In genomic region chr10:60139798-60140566, GRCh38 we compare ENCODE assay signal across 8 cellular contexts.
A peak's percentile ranks its signal among the peaks of the same experiment; 100 is the strongest.
DNase-seq lines count a peak whose midpoint lies in the region; ATAC-seq and TF ChIP-seq lines count a peak whose summit lies in the region.

No MANE protein-coding gene starts in this region.

- no peaks in the 10 kb centered on the region for H3K27me3 Mint-ChIP-seq in activated CD8-positive, alpha-beta T cell treated with anti-CD3 and anti-CD28 coated beads, Interleukin-2, amount 10 ng/mL, durations not matched to agents 7 days and 5 days (ENCODE audit: low read depth)

- peak overlapping the region; percentile 90 for H2BK120ac ChIP-seq in trophoblast cell (ENCODE audit: insufficient read depth, low read length, poor library complexity)

- TF ChIP-seq CTCF in MM.1S (IDR thresholded peaks at IDR 0.05; ENCODE audit: low read length) = no peak

- peaks cover 22% of the 10 kb centered on the region for H3K4me1 ChIP-seq in MM.1S (ENCODE audit: low read length)
- H3K4me1 ChIP-seq in trophoblast cell (ENCODE audit: control insufficient read depth in 1 of 2, insufficient read depth in 2 of 2, low read length in 2 of 2) = peaks cover 9 to 13% of the 10 kb centered on the region in 2 experiments

- H3K9me3 ChIP-seq in MM.1S (replicated peaks; ENCODE audit: insufficient read depth, low read length) (no peaks in the 10 kb centered on the region), trophoblast cell (ENCODE audit: insufficient read depth, low read depth, low read length) (no peaks in the 10 kb centered on the region)

- DNase-seq in ELF-1 (ENCODE audit: low read depth, low spot score) (peak; percentile 82), MM.1S (no peak), fibroblast of the conjunctiva (ENCODE audit: low read depth) (peak; percentile 10), trophoblast cell (peak; percentile 80 to 96), mesenteric fat pad (ENCODE audit: low spot score) (no peak)
- no peak for DNase-seq in activated CD8-positive, alpha-beta T cell treated with anti-CD3 and anti-CD28 coated beads, Interleukin-2, amount 10 ng/mL, durations not matched to agents 7 days and 5 days
- DNase-seq in stimulated activated naive CD8-positive, alpha-beta T cell treated with anti-CD3 and anti-CD28 coated beads, Interleukin-15, Interleukin-2, amounts not matched to agents 100 U/mL and 50 U/mL, for 24 hours = no peak

- no peak overlapping the region for H3K18ac ChIP-seq in trophoblast cell (ENCODE audit: low read length)

- H2BK5ac ChIP-seq in trophoblast cell (ENCODE audit: low read depth, low read length, poor library complexity) = peak overlapping the region; percentile 78

- H3K14ac ChIP-seq in trophoblast cell (ENCODE audit: low read length) = peak overlapping the region; percentile 79

- H3K36me3 Mint-ChIP-seq in activated CD8-positive, alpha-beta T cell treated with anti-CD3 and anti-CD28 coated beads, Interleukin-2, amount 10 ng/mL, durations not matched to agents 7 days and 5 days (ENCODE audit: low read depth) = no peaks in the 10 kb centered on the region

- H3K4ac ChIP-seq in trophoblast cell (ENCODE audit: low read depth, low read length) = no peak overlapping the region

- peak overlapping the region; percentile 74 for H4K8ac ChIP-seq in trophoblast cell (ENCODE audit: low read depth, low read length)

- no peak overlapping the region for H3K4me3 ChIP-seq in MM.1S (ENCODE audit: low read length)
- H3K4me3 ChIP-seq in trophoblast cell (ENCODE audit: low read depth, low read length) = no peak overlapping the region

- no peaks in the 10 kb centered on the region for H3K27me3 ChIP-seq in MM.1S (replicated peaks; ENCODE audit: insufficient read depth, low read length)
- no peaks in the 10 kb centered on the region for H3K27me3 ChIP-seq in trophoblast cell (ENCODE audit: insufficient read depth, low read length)

- no peak overlapping the region for H2AK5ac ChIP-seq in trophoblast cell (ENCODE audit: low read length)

- POLR2A ChIA-PET in activated CD8-positive, alpha-beta T cell treated with anti-CD3 and anti-CD28 coated beads, Interleukin-2, amount 10 ng/mL, durations not matched to agents 7 days and 5 days (lab: Charles Lee) = no interaction called here

- peak overlapping the region; percentile 14; the same call in 1 of the 2 replicates for H3K4me2 ChIP-seq in MM.1S (ENCODE audit: low read depth, low read length)
- H3K4me2 ChIP-seq in trophoblast cell (ENCODE audit: low read length) = peak overlapping the region; percentile 73

- H3K27ac ChIP-seq in MM.1S (ENCODE audit: low read length) = no peak overlapping the region
- H3K27ac ChIP-seq in trophoblast cell (ENCODE audit: low read depth, low read length) = peak overlapping the region; percentile 96

- no peaks in the 10 kb centered on the region for H3K9me2 ChIP-seq in MM.1S (replicated peaks; ENCODE audit: insufficient read depth, low read length)

- H3K23ac ChIP-seq in trophoblast cell (ENCODE audit: low read length) = no peak overlapping the region

- H4K91ac ChIP-seq in trophoblast cell (ENCODE audit: low read depth, low read length) = peak overlapping the region; percentile 73

- no peaks in the 10 kb centered on the region for H3K79me2 ChIP-seq in MM.1S (ENCODE audit: low read length)
- H3K79me2 ChIP-seq in trophoblast cell (ENCODE audit: control insufficient read depth, insufficient read depth, low read length, poor library complexity) = peaks cover 3% of the 10 kb centered on the region

- H3K9ac ChIP-seq in MM.1S (ENCODE audit: low read length) (no peak overlapping the region), trophoblast cell (ENCODE audit: low read length) (peak overlapping the region; percentile 45)

- no peak overlapping the region for H3K27ac Mint-ChIP-seq in activated CD8-positive, alpha-beta T cell treated with anti-CD3 and anti-CD28 coated beads, Interleukin-2, amount 10 ng/mL, durations not matched to agents 7 days and 5 days

- H3K79me1 ChIP-seq in trophoblast cell (ENCODE audit: low read length) = peaks cover 20% of the 10 kb centered on the region

- ATAC-seq in GM21528 (IDR thresholded peaks at IDR 0.05; ENCODE audit: low FRiP score, unreplicated experiment) = no peak
- ATAC-seq in activated CD8-positive, alpha-beta T cell treated with anti-CD3 and anti-CD28 coated beads, Interleukin-2, amount 10 ng/mL, durations not matched to agents 7 days and 5 days = no peak
- no peak for ATAC-seq in stimulated activated naive CD8-positive, alpha-beta T cell treated with anti-CD3 and anti-CD28 coated beads, Interleukin-15, Interleukin-2, amounts not matched to agents 100 U/mL and 50 U/mL, for 24 hours

- no peaks in the 10 kb centered on the region for H4K20me1 ChIP-seq in MM.1S (ENCODE audit: insufficient read depth, low read length)

- CTCF ChIA-PET in activated CD8-positive, alpha-beta T cell treated with anti-CD3 and anti-CD28 coated beads, Interleukin-2, amount 10 ng/mL, durations not matched to agents 7 days and 5 days (lab: Charles Lee) = no interaction called here

- H3K4me3 Mint-ChIP-seq in activated CD8-positive, alpha-beta T cell treated with anti-CD3 and anti-CD28 coated beads, Interleukin-2, amount 10 ng/mL, durations not matched to agents 7 days and 5 days = no peak overlapping the region

- H3K4me1 Mint-ChIP-seq in activated CD8-positive, alpha-beta T cell treated with anti-CD3 and anti-CD28 coated beads, Interleukin-2, amount 10 ng/mL, durations not matched to agents 7 days and 5 days (ENCODE audit: low read depth) = no peaks in the 10 kb centered on the region

- 0 out of 2 replicates have a peak, but pooled peaks cover 3% of the 10 kb centered on the region for H3F3A ChIP-seq in MM.1S (ENCODE audit: insufficient read depth, low read length)

- no peak overlapping the region for H2BK12ac ChIP-seq in trophoblast cell (ENCODE audit: low read length)

- H3K36me3 ChIP-seq in MM.1S (replicated peaks; ENCODE audit: insufficient read depth, low read length) (no peaks in the 10 kb centered on the region), trophoblast cell (ENCODE audit: control insufficient read depth in 1 of 2, insufficient read depth in 2 of 2, low read length in 2 of 2) (no peaks in the 10 kb centered on the region)

- whole genome bisulfite sequencing in trophoblast cell (ENCODE audit: extremely low coverage, insufficient coverage, insufficient read length) = no CpG with 5 or more reads among the region's 8 CpGs

- H3K9me3 Mint-ChIP-seq in activated CD8-positive, alpha-beta T cell treated with anti-CD3 and anti-CD28 coated beads, Interleukin-2, amount 10 ng/mL, durations not matched to agents 7 days and 5 days (ENCODE audit: insufficient read depth) = no peaks in the 10 kb centered on the region

- H2AFZ ChIP-seq in MM.1S (ENCODE audit: low read length) = no peak overlapping the region
- H2AFZ ChIP-seq in trophoblast cell (ENCODE audit: insufficient read depth, low read length, poor library complexity) = no peak overlapping the region

- H4K12ac ChIP-seq in trophoblast cell (ENCODE audit: low read depth, low read length) = no peak overlapping the region

Comparison
In these comparisons a context has a peak if more than half of its experiments do, and no peak if none do; other contexts are left out.
1. DNase-seq: peak in ELF-1 (single experiment), fibroblast of the conjunctiva (single experiment) and trophoblast cell (2 of 2); none in MM.1S (single experiment), mesenteric fat pad (single experiment), activated CD8-positive, alpha-beta T cell treated with anti-CD3 and anti-CD28 coated beads, Interleukin-2, amount 10 ng/mL, durations not matched to agents 7 days and 5 days (single experiment) and stimulated activated naive CD8-positive, alpha-beta T cell treated with anti-CD3 and anti-CD28 coated beads, Interleukin-15, Interleukin-2, amounts not matched to agents 100 U/mL and 50 U/mL, for 24 hours (single experiment).